Comparison of ENCODE assay signal across 8 cellular contexts in the genomic region with DNA sequence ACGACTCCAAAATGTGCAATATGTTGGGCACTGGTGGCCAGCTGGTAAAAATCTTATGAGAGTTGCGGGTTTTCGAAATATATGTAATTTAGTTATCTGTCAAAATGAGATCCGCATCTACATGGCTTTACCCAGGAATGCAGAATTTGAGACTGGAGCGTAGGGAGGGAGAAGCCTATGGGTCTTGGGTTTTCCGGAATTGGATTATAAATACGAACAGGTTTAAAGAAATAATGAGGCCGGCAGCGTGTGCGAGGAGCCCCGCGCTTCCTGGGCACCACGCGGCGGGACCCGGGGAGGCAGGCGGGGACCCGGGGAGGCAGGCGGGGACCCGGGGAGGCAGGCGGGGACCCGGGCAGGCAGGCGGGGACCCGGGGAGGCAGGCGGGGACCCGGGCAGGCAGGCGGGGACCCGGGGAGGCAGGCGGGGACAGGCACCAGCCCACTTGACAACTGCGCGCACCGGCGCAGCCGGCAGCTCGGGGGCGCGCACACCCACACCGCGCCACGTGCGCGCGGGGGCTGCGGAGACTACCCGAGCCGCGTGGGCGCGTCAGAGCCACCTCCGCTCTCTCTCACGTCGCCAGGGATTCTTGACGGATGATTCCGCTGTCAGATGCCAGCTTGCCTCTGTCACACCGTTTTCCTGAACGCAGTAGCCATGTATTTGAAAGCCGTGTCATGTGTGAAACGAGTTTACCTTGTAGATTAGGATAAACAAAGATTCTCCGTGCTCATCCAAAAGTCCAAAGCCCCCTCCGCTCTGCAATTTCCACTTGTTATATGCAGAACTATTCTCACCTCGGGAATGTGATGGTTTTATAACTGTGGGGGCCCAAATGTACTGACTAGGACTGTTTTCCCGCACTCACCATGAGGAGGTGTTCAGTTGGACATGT. TPM values are rescaled to one million over a fixed set of nuclear protein-coding genes. Genes with fewer than 3 reads are reported as not detected.
DNase-seq lines count a peak whose midpoint lies in the region; ATAC-seq, FAIRE-seq and TF ChIP-seq lines count a peak whose summit lies in the region.

No MANE protein-coding gene starts in this region.

- H3K27ac Mint-ChIP-seq in activated naive CD8-positive, alpha-beta T cell = peak overlapping the region; percentile 95

- H3K9ac ChIP-seq in HUES48 (ENCODE audit: low read depth, low read length) = no peak overlapping the region

- CTCF ChIA-PET in BJ (lab: Yijun Ruan, JAX) = no interaction called here

- H3K27ac ChIP-seq in HUES48 (ENCODE audit: low read depth, low read length) = no peak overlapping the region
- H3K27ac ChIP-seq in heart left ventricle = peak overlapping the region in 10 of 12 donors; percentile 21 to 78 (median 52)
- H3K27ac ChIP-seq in psoas muscle = peak overlapping the region; percentile 91

- DNase-seq in BJ (ENCODE audit: low read depth) (no peak), SK-MEL-5 (ENCODE audit: low read depth, low spot score) (peak; percentile 32), heart left ventricle (peak; percentile 26 to 73 (median 51)), psoas muscle (peak; percentile 70 to 86), urothelium cell line (ENCODE audit: low spot score) (peak; percentile 63)

- no peaks in the 10 kb centered on the region for H3K36me3 ChIP-seq in BJ (ENCODE audit: control insufficient read depth, insufficient read depth, low read length)
- H3K36me3 ChIP-seq in HUES48 (ENCODE audit: control insufficient read depth, insufficient read depth, low read length) = no peaks in the 10 kb centered on the region
- no peaks in the 10 kb centered on the region for H3K36me3 ChIP-seq in heart left ventricle
- H3K36me3 ChIP-seq in psoas muscle (ENCODE audit: insufficient read depth in 1 of 2, low read depth in 1 of 2) = no peaks in the 10 kb centered on the region

- TF ChIP-seq CTCF in BJ (IDR thresholded peaks at IDR 0.05; ENCODE audit: insufficient read depth, low read depth, low read length) (no peak), heart left ventricle (IDR thresholded peaks at IDR 0.05) (peak in 7 of 12 donors; percentile 6 to 44 (median 18)), psoas muscle (IDR thresholded peaks at IDR 0.05) (peak; percentile 21)

- POLR2A ChIA-PET in BJ (lab: Charles Lee) = no interaction called here

- intact Hi-C loops in heart left ventricle (cut with DNase I) (loop anchor here in 5 of 10 donors (5.0 kb wide), 2 partner anchors 49 to 51 kb away; a partner anchor contains a TSS), psoas muscle (cut with DNase I) (loop anchor here (1.0 to 5.0 kb wide), 3 partner anchors 54 to 124 kb away; partner anchors contain the start of gene HNRNPU (in 2 of the 2))

- in situ Hi-C loops in SK-MEL-5 (cut with HindIII; ENCODE audit: low pct_unique_long_range_greater_than_20kb, low sequenced_read_pairs) = no loop called here

- peaks cover 9% of the 10 kb centered on the region for H3K4me1 Mint-ChIP-seq in activated naive CD8-positive, alpha-beta T cell (ENCODE audit: low read depth)

- no peaks in the 10 kb centered on the region for H3K9me3 ChIP-seq in HUES48 (ENCODE audit: control insufficient read depth, insufficient read depth, low read length)
- H3K9me3 ChIP-seq in heart left ventricle = no peaks in the 10 kb centered on the region
- H3K9me3 ChIP-seq in psoas muscle = no peaks in the 10 kb centered on the region

- no peaks in the 10 kb centered on the region for H3K36me3 Mint-ChIP-seq in activated naive CD8-positive, alpha-beta T cell

- H3K9me3 Mint-ChIP-seq in activated naive CD8-positive, alpha-beta T cell (ENCODE audit: low read depth) = no peaks in the 10 kb centered on the region

- peaks cover 6% of the 10 kb centered on the region for H3K27me3 ChIP-seq in BJ (ENCODE audit: control insufficient read depth, insufficient read depth, low read length)
- H3K27me3 ChIP-seq in HUES48 (ENCODE audit: control insufficient read depth, insufficient read depth, low read length) = peaks cover 19% of the 10 kb centered on the region
- no peaks in the 10 kb centered on the region for H3K27me3 ChIP-seq in heart left ventricle
- H3K27me3 ChIP-seq in psoas muscle (ENCODE audit: insufficient read depth in 3 of 3, low read length in 2 of 3) = no peaks in the 10 kb centered on the region

- WGBS in heart left ventricle, 4 donors = 5 to 11% (median 7%) methylated on average over 34 to 62 of the region's 62 CpGs
- 3 to 7% (median 4%) methylated on average over 53 to 62 of the region's 62 CpGs for WGBS in psoas muscle, 3 donors

- peaks cover 2% of the 10 kb centered on the region for H3K27me3 Mint-ChIP-seq in activated naive CD8-positive, alpha-beta T cell

- peak; percentile 69 for ATAC-seq in GM19324 (IDR thresholded peaks at IDR 0.05; ENCODE audit: low FRiP score, unreplicated experiment)
- ATAC-seq in heart left ventricle = peak in 3 of 4 donors; percentile 88 to 93 (median 92)
- ATAC-seq in psoas muscle = peak; percentile 84 to 93 (median 88)

- 0 out of 2 replicates have a peak, but pooled peaks cover 8% of the 10 kb centered on the region for H3K4me1 ChIP-seq in HUES48 (ENCODE audit: control insufficient read depth, insufficient read depth, low read length)
- H3K4me1 ChIP-seq in heart left ventricle = peaks cover 0 to 22% (median 12%) of the 10 kb centered on the region in 12 donors
- peaks cover 23% of the 10 kb centered on the region for H3K4me1 ChIP-seq in psoas muscle

- no peak for FAIRE-seq in urothelium cell line (lab: Jason Lieb, UNC)

- TF ChIP-seq POLR2A in heart left ventricle (IDR thresholded peaks at IDR 0.05) = no peak

- H3K4me3 ChIP-seq in BJ (ENCODE audit: low read depth, low read length) = peak overlapping the region; percentile 46
- peak overlapping the region; percentile 69 for H3K4me3 ChIP-seq in HUES48 (ENCODE audit: low read depth, low read length)
- peak overlapping the region; percentile 31 to 67 (median 58) for H3K4me3 ChIP-seq in heart left ventricle
- peak overlapping the region; percentile 67 for H3K4me3 ChIP-seq in psoas muscle

- H3K4me3 Mint-ChIP-seq in activated naive CD8-positive, alpha-beta T cell = peak overlapping the region; percentile 93

RNA-seq across cellular contexts. Expression of gene HNRNPU, which starts 54.3 kb away (rescaled TPM):
- polyA plus RNA-seq in BJ (2011; rRNA removed) (72.8 and 156 TPM in 2 replicates), heart left ventricle (100 to 1,000 TPM in 1 of 2 donors, 10 to 100 TPM in 1; 85.6 to 118 TPM), psoas muscle (100 to 1,000 TPM; 110 to 186 (median 139) TPM)
- polyA minus RNA-seq in BJ (2011; rRNA and poly(A)+ RNA removed) = 146 and 152 TPM in 2 replicates
- total RNA-seq in SK-MEL-5 (2014; rRNA removed; shearing (Covaris generic)) = 221 and 282 TPM in 2 replicates
- polyA plus RNA-seq in SK-MEL-5 (2015; cell fraction: cytosol; rRNA removed) = 282 and 321 TPM in 2 replicates
- 211 and 304 TPM in 2 replicates for polyA plus RNA-seq in SK-MEL-5 (2015; cell fraction: nucleus; rRNA removed)
- total RNA-seq in heart left ventricle (100 to 1,000 TPM; 138 to 218 (median 169) TPM), psoas muscle (100 to 1,000 TPM; 163 to 262 (median 202) TPM)
